ENCODE assay signal across 31 cellular contexts in genomic region chr4:19725130-19725529, GRCh38.
"Had no signal": no experiment of that assay in that cellular context is flagged by ENCODE, and none has a peak within 500 bp of the region (broad histone marks: within the 10 kb centered on the region; RNA-seq: fewer than 3 reads in every experiment).

No MANE protein-coding gene starts in this region.

- H3K27me3 Mint-ChIP-seq: naive thymus-derived CD8-positive, alpha-beta T cell; stimulated activated naive B cell treated with anti-CD40 and anti-IgM and Interleukin-4, amounts not matched to agents 10 μg/mL and 1 μg/mL and 100 μg/mL, for 72 hours had no signal

- ATAC-seq: left cardiac atrium; left lobe of liver; lower lobe of right lung; naive thymus-derived CD8-positive, alpha-beta T cell; pancreas; right cardiac atrium; sciatic nerve; stimulated activated naive B cell treated with anti-CD40 and anti-IgM and Interleukin-4, amounts not matched to agents 10 μg/mL and 1 μg/mL and 100 μg/mL, for 72 hours; stimulated activated naive CD8-positive, alpha-beta T cell treated with anti-CD3 and anti-CD28 coated beads, Interleukin-15, Interleukin-2, amounts not matched to agents 100 U/mL and 50 U/mL, for 24 hours; upper lobe of right lung had no signal

- H3K9me3 ChIP-seq: lower lobe of right lung, pancreas, prostate gland, suprapubic skin, thoracic aorta, tibial artery, upper lobe of right lung had no signal

- H3K36me3 ChIP-seq: lower lobe of right lung, pancreas, prostate gland, suprapubic skin, thoracic aorta, tibial artery, upper lobe of right lung had no signal

- H3K4me1 ChIP-seq: lower lobe of right lung, pancreas, prostate gland, suprapubic skin, tibial artery had no signal

- H3K27me3 ChIP-seq: pancreas, suprapubic skin, tibial artery, upper lobe of right lung had no signal

- H3K4me3 Mint-ChIP-seq: immature natural killer cell; naive thymus-derived CD8-positive, alpha-beta T cell; nephron; neural crest cell; stimulated activated naive B cell treated with anti-CD40 and anti-IgM and Interleukin-4, amounts not matched to agents 10 μg/mL and 1 μg/mL and 100 μg/mL, for 72 hours had no signal

- H3K4me3 ChIP-seq: lower lobe of right lung, pancreas, prostate gland, skin epidermis, suprapubic skin, thoracic aorta, tibial artery, upper lobe of right lung had no signal

- H3K9me3 Mint-ChIP-seq: neural crest cell had no signal

- H3K27ac ChIP-seq: lower lobe of right lung, pancreas, prostate gland, skin epidermis, suprapubic skin, thoracic aorta, tibial artery, upper lobe of right lung had no signal

- DNase-seq: hypothalamus; immature natural killer cell; kidney glomerular epithelial cell; left cardiac atrium; lower lobe of right lung; mammary epithelial cell; mesenchymal stem cell; naive thymus-derived CD8-positive, alpha-beta T cell; nucleus accumbens; pancreas; posterior cingulate gyrus; retina; right cardiac atrium; stimulated activated CD4-positive, alpha-beta T cell treated with anti-CD3 and anti-CD28 coated beads, Interleukin-12 subunit alpha, Interleukin-12 subunit beta, amount 100 ng/mL, for 4 hours; stimulated activated CD4-positive, alpha-beta T cell treated with anti-CD3 and anti-CD28 coated beads, Interleukin-15, amount 100 ng/mL, for 24 hours; stimulated activated CD4-positive, alpha-beta T cell treated with anti-CD3 and anti-CD28 coated beads, Interleukin-2, amount 100 ng/mL, for 24 hours; stimulated activated CD4-positive, alpha-beta T cell treated with anti-CD3 and anti-CD28 coated beads, Interleukin-4, amount 100 ng/mL, for 1 hour; stimulated activated naive B cell treated with anti-CD40 and anti-IgM and Interleukin-4, amounts not matched to agents 10 μg/mL and 1 μg/mL and 100 μg/mL, for 72 hours; stimulated activated naive CD8-positive, alpha-beta T cell treated with anti-CD3 and anti-CD28 coated beads, Interleukin-15, Interleukin-2, amounts not matched to agents 100 U/mL and 50 U/mL, for 24 hours; tibial artery; upper lobe of right lung had no signal

- FAIRE-seq: keratinocyte, pancreas, urothelium cell line had no signal

- H3K36me3 Mint-ChIP-seq: immature natural killer cell; naive thymus-derived CD8-positive, alpha-beta T cell; stimulated activated naive B cell treated with anti-CD40 and anti-IgM and Interleukin-4, amounts not matched to agents 10 μg/mL and 1 μg/mL and 100 μg/mL, for 72 hours had no signal

- H3K27ac Mint-ChIP-seq: immature natural killer cell; naive thymus-derived CD8-positive, alpha-beta T cell; nephron; stimulated activated naive B cell treated with anti-CD40 and anti-IgM and Interleukin-4, amounts not matched to agents 10 μg/mL and 1 μg/mL and 100 μg/mL, for 72 hours had no signal
